ENCODE assay signal across 31 cellular contexts in genomic region chr7:17507717-17508116, GRCh38.
"Had no signal": no experiment of that assay in that cellular context is flagged by ENCODE, and none has a peak within 500 bp of the region (broad histone marks: within the 10 kb centered on the region; RNA-seq: fewer than 3 reads in every experiment).

No MANE protein-coding gene starts in this region.

- H3K36me3 Mint-ChIP-seq: naive B cell; natural killer cell treated with Interleukin-12 subunit alpha and Interleukin-12 subunit beta and Interleukin-15 and Interleukin-18, amount 100 ng/mL, for 72 hours; stimulated activated memory B cell treated with anti-CD40 and anti-IgM and Interleukin-4, amounts not matched to agents 10 μg/mL and 1 μg/mL and 100 μg/mL, for 72 hours had no signal

- H3K4me3 Mint-ChIP-seq: endodermal cell; naive B cell; natural killer cell treated with Interleukin-12 subunit alpha and Interleukin-12 subunit beta and Interleukin-15 and Interleukin-18, amount 100 ng/mL, for 72 hours; neural crest cell; stimulated activated memory B cell treated with anti-CD40 and anti-IgM and Interleukin-4, amounts not matched to agents 10 μg/mL and 1 μg/mL and 100 μg/mL, for 72 hours had no signal

- H3K27me3 Mint-ChIP-seq: naive B cell, progenitor cell of endocrine pancreas had no signal

- H3K27ac ChIP-seq: dorsolateral prefrontal cortex, epithelial cell of prostate, gastrocnemius medialis, left ventricle myocardium inferior, lower lobe of right lung, neutrophil, parathyroid adenoma, right atrium auricular region, spleen, testis, tibial artery, upper lobe of left lung had no signal

- H3K4me1 ChIP-seq: gastrocnemius medialis, left ventricle myocardium inferior, lower lobe of right lung, parathyroid adenoma, right atrium auricular region, sigmoid colon, spleen, testis had no signal

- FAIRE-seq: colon, islet of Langerhans, urothelium cell line had no signal

- H3K79me2 ChIP-seq: parathyroid adenoma had no signal

- ATAC-seq: esophagus mucosa; gastrocnemius medialis; left cardiac atrium; lower lobe of right lung; natural killer cell treated with Interleukin-12 subunit alpha and Interleukin-12 subunit beta and Interleukin-15 and Interleukin-18, amount 100 ng/mL, for 72 hours; stimulated activated memory B cell treated with anti-CD40 and anti-IgM and Interleukin-4, amounts not matched to agents 10 μg/mL and 1 μg/mL and 100 μg/mL, for 72 hours; stimulated activated naive CD8-positive, alpha-beta T cell treated with anti-CD3 and anti-CD28 coated beads, Interleukin-15, Interleukin-2, amounts not matched to agents 100 U/mL and 50 U/mL, for 24 hours had no signal

- H3K36me3 ChIP-seq: gastrocnemius medialis, left ventricle myocardium inferior, lower lobe of right lung, neutrophil, right atrium auricular region, sigmoid colon, spleen, tibial artery, upper lobe of left lung had no signal

- H3K9me3 Mint-ChIP-seq: endodermal cell; naive B cell; natural killer cell treated with Interleukin-12 subunit alpha and Interleukin-12 subunit beta and Interleukin-15 and Interleukin-18, amount 100 ng/mL, for 72 hours; stimulated activated memory B cell treated with anti-CD40 and anti-IgM and Interleukin-4, amounts not matched to agents 10 μg/mL and 1 μg/mL and 100 μg/mL, for 72 hours had no signal

- H3K27me3 ChIP-seq: dorsolateral prefrontal cortex, gastrocnemius medialis, neutrophil, right atrium auricular region, sigmoid colon, spleen, testis, tibial artery, upper lobe of left lung had no signal

- H3K4me1 Mint-ChIP-seq: endodermal cell, naive B cell had no signal

- H3K27ac Mint-ChIP-seq: endodermal cell; naive B cell; natural killer cell treated with Interleukin-12 subunit alpha and Interleukin-12 subunit beta and Interleukin-15 and Interleukin-18, amount 100 ng/mL, for 72 hours; progenitor cell of endocrine pancreas; stimulated activated memory B cell treated with anti-CD40 and anti-IgM and Interleukin-4, amounts not matched to agents 10 μg/mL and 1 μg/mL and 100 μg/mL, for 72 hours had no signal

- H2AFZ ChIP-seq: parathyroid adenoma had no signal

- H3K4me3 ChIP-seq: dorsolateral prefrontal cortex, gastrocnemius medialis, left ventricle myocardium inferior, lower lobe of right lung, right atrium auricular region, sigmoid colon, spleen, testis, tibial artery, upper lobe of left lung had no signal

- DNase-seq: dorsolateral prefrontal cortex; effector CD4-positive, alpha-beta T cell; endodermal cell; foreskin fibroblast; gastrocnemius medialis; head of caudate nucleus; hippocampal formation; left cardiac atrium; left ventricle myocardium inferior; lower lobe of right lung; naive B cell; sigmoid colon; spleen; stimulated activated CD4-positive, alpha-beta T cell treated with anti-CD3 and anti-CD28 coated beads, Interleukin-4, amount 100 ng/mL, for 4 hours; stimulated activated naive CD8-positive, alpha-beta T cell treated with anti-CD3 and anti-CD28 coated beads, Interleukin-15, Interleukin-2, amounts not matched to agents 100 U/mL and 50 U/mL, for 24 hours; substantia nigra; testis; tibial artery; upper lobe of left lung had no signal

- H3K9me3 ChIP-seq: gastrocnemius medialis, left ventricle myocardium inferior, lower lobe of right lung, neutrophil, right atrium auricular region, sigmoid colon, spleen, testis, tibial artery, upper lobe of left lung had no signal
